Comparison of ENCODE assay signal across 1 cellular context in genomic region chr21:42892931-42893660, GRCh38.
TF ChIP-seq lines count a peak whose summit lies in the region.

Gene NDUFV3, plus strand, starts transcription at chr21:42893309. Its CDS starts 25 bp downstream, at chr21:42893334.

TF ChIP-seq in HepG2, 621 proteins besides CTCF, POLR2A, EP300 and RAD21 (continued from another document and continues in another):
- TF ChIP-seq STAT6 (CRISPR knock-in tag; IDR thresholded peaks at IDR 0.05; ENCODE audit: borderline replicate concordance) (no peak; the same call in 1 of the 2 replicates), GZF1 (CRISPR knock-in tag; IDR thresholded peaks at IDR 0.05) (no peak), ZNF7 (CRISPR knock-in tag; IDR thresholded peaks at IDR 0.05) (no peak), ZNF253 (CRISPR knock-in tag; IDR thresholded peaks at IDR 0.05; ENCODE audit: borderline replicate concordance) (0 out of 2 replicates have a peak, but pooled peaks have one; percentile 43), GABPB1 (CRISPR knock-in tag; IDR thresholded peaks at IDR 0.05) (peak; percentile 78), KMT2B (CRISPR knock-in tag; IDR thresholded peaks at IDR 0.05) (peak; percentile 60; the same call in 1 of the 2 replicates), STAT5B (CRISPR knock-in tag; IDR thresholded peaks at IDR 0.05) (no peak), ZNF335 (CRISPR knock-in tag; IDR thresholded peaks at IDR 0.05) (peak; percentile 37), ZBTB4 (CRISPR knock-in tag; IDR thresholded peaks at IDR 0.05; ENCODE audit: borderline replicate concordance) (0 out of 2 replicates have a peak, but pooled peaks have one; percentile 16), HNF1B (CRISPR knock-in tag; IDR thresholded peaks at IDR 0.05) (peak; percentile 81), CENPX (CRISPR knock-in tag; IDR thresholded peaks at IDR 0.05) (no peak), MNT (IDR thresholded peaks at IDR 0.05) (peak; percentile 17; the same call in 1 of the 2 replicates), ZNF432 (CRISPR knock-in tag; IDR thresholded peaks at IDR 0.05; ENCODE audit: borderline replicate concordance) (no peak), ZNF496 (CRISPR knock-in tag; IDR thresholded peaks at IDR 0.05; ENCODE audit: insufficient replicate concordance) (no peak), TOE1 (CRISPR knock-in tag; IDR thresholded peaks at IDR 0.05) (no peak), ZNF256 (CRISPR knock-in tag; conservative IDR thresholded peaks at IDR 0.05) (peak; percentile 59; the same call in 1 of the 2 replicates), ZNF749 (CRISPR knock-in tag; IDR thresholded peaks at IDR 0.05; ENCODE audit: borderline replicate concordance) (no peak), ERF (CRISPR knock-in tag; IDR thresholded peaks at IDR 0.05) (0 out of 2 replicates have a peak, but pooled peaks have one; percentile 35), CEBPZ (IDR thresholded peaks at IDR 0.05; ENCODE audit: low read length) (no peak), ZNF616 (CRISPR knock-in tag; IDR thresholded peaks at IDR 0.05; ENCODE audit: low read depth) (no peak; the same call in 1 of the 2 replicates), UBTF (CRISPR knock-in tag; IDR thresholded peaks at IDR 0.05) (peak; percentile 97), ZNF770 (CRISPR knock-in tag; IDR thresholded peaks at IDR 0.05) (peak; percentile 64), ZNF816 (CRISPR knock-in tag; IDR thresholded peaks at IDR 0.05; ENCODE audit: borderline replicate concordance) (no peak), KLF11 (CRISPR knock-in tag; IDR thresholded peaks at IDR 0.05) (no peak), ZNF780A (CRISPR knock-in tag; IDR thresholded peaks at IDR 0.05) (no peak), NFKBIZ (CRISPR knock-in tag; IDR thresholded peaks at IDR 0.05) (peak; percentile 2; the same call in 1 of the 2 replicates), NONO (IDR thresholded peaks at IDR 0.05) (no peak), NONO (CRISPR knock-in tag; conservative IDR thresholded peaks at IDR 0.05) (peak; percentile 86), ATAD3A (CRISPR knock-in tag; IDR thresholded peaks at IDR 0.05) (no peak), ZNF414 (CRISPR knock-in tag; IDR thresholded peaks at IDR 0.05) (0 out of 2 replicates have a peak, but pooled peaks have one; percentile 58), NFRKB (IDR thresholded peaks at IDR 0.05) (no peak), ZNF230 (CRISPR knock-in tag; IDR thresholded peaks at IDR 0.05) (peak; percentile 86; the same call in 1 of the 2 replicates), RARG (CRISPR knock-in tag; IDR thresholded peaks at IDR 0.05; ENCODE audit: low read depth) (no peak), KLF12 (CRISPR knock-in tag; IDR thresholded peaks at IDR 0.05; ENCODE audit: borderline replicate concordance) (no peak), AGO1 (IDR thresholded peaks at IDR 0.05; ENCODE audit: low read depth, low read length, poor library complexity, severe bottlenecking) (peak; percentile 28), PAWR (CRISPR knock-in tag; IDR thresholded peaks at IDR 0.05; ENCODE audit: borderline replicate concordance) (no peak), ZNF891 (CRISPR knock-in tag; IDR thresholded peaks at IDR 0.05) (no peak; the same call in none of the 2 replicates), GLMP (CRISPR knock-in tag; IDR thresholded peaks at IDR 0.05; ENCODE audit: borderline replicate concordance) (no peak), ZNF782 (CRISPR knock-in tag; IDR thresholded peaks at IDR 0.05; ENCODE audit: borderline replicate concordance) (peak; percentile 64; the same call in 1 of the 2 replicates), ZNF563 (CRISPR knock-in tag; IDR thresholded peaks at IDR 0.05) (no peak; the same call in none of the 2 replicates), ZNF549 (CRISPR knock-in tag; IDR thresholded peaks at IDR 0.05) (peak; percentile 81; the same call in 1 of the 2 replicates), NFKB2 (CRISPR knock-in tag; IDR thresholded peaks at IDR 0.05; ENCODE audit: borderline replicate concordance) (no peak), THAP7 (CRISPR knock-in tag; IDR thresholded peaks at IDR 0.05) (no peak)
